Comparison of ENCODE assay signal across 21 cellular contexts in genomic region chr1:192529031-192529755, GRCh38. TPM values are rescaled to one million over a fixed set of nuclear protein-coding genes. Genes with fewer than 3 reads are reported as not detected.
DNase-seq lines count a peak whose midpoint lies in the region; ATAC-seq and TF ChIP-seq lines count a peak whose summit lies in the region.
"Had no signal": no experiment of that assay in that cellular context is flagged by ENCODE, and none has a peak within 500 bp of the region (broad histone marks: within the 10 kb centered on the region; RNA-seq: fewer than 3 reads in every experiment).

No MANE protein-coding gene starts in this region.

- ATAC-seq in HG03196 (IDR thresholded peaks at IDR 0.05; ENCODE audit: unreplicated experiment) = no peak
- ATAC-seq: CD8-positive, alpha-beta T cell; Panc1; stimulated activated naive CD8-positive, alpha-beta T cell treated with anti-CD3 and anti-CD28 coated beads, Interleukin-15, Interleukin-2, amounts not matched to agents 100 U/mL and 50 U/mL, for 24 hours had no signal

- H3K27ac ChIP-seq in Peyer's patch (peak overlapping the region in 3 of 4 donors; percentile 47 to 64 (median 56)), hepatocyte (peak overlapping the region; percentile 54), stomach smooth muscle (ENCODE audit: low read length) (peak overlapping the region; percentile 50)
- no peak overlapping the region for H3K27ac ChIP-seq in CD8-positive, alpha-beta memory T cell (ENCODE audit: low read depth, low read length)
- H3K27ac ChIP-seq: ovary had no signal

- H3K27me3 Mint-ChIP-seq in T-helper 2 cell treated with Interferon-gamma antibody and Interleukin-4, amounts not matched to agents 5 μg/mL and 100 μg/mL, for 36 hours (ENCODE audit: low read depth) = peaks cover 5% of the 10 kb centered on the region
- H3K27me3 Mint-ChIP-seq in CD8-positive, alpha-beta memory T cell = peaks cover 0 to 1% of the 10 kb centered on the region in 2 donors

- no peak for DNase-seq in T-helper 2 cell treated with Interferon-gamma antibody and Interleukin-4, amounts not matched to agents 5 μg/mL and 100 μg/mL, for 36 hours (ENCODE audit: low spot score)
- no peak for DNase-seq in T-helper 2 cell
- DNase-seq in Peyer's patch = no peak
- no peak for DNase-seq in hepatocyte (ENCODE audit: low spot score)
- no peak for DNase-seq in cerebellar nuclear complex (lab: John Stamatoyannopoulos, UW)
- DNase-seq in CD8-positive, alpha-beta memory T cell = no peak
- DNase-seq: activated T-cell treated with anti-CD3 and anti-CD28 coated beads for 4 hours; amniotic stem cell; CD8-positive, alpha-beta T cell; erythroblast; heart left ventricle; midbrain; NCI-H2227 treated with DMSO at 0.1 percent for 48 hours; ovary; stimulated activated naive CD8-positive, alpha-beta T cell treated with anti-CD3 and anti-CD28 coated beads, Interleukin-15, Interleukin-2, amounts not matched to agents 100 U/mL and 50 U/mL, for 24 hours had no signal

- no peaks in the 10 kb centered on the region for H3K79me2 ChIP-seq in hepatocyte

- no peaks in the 10 kb centered on the region for H4K20me1 ChIP-seq in hepatocyte (ENCODE audit: insufficient read depth, poor library complexity, severe bottlenecking)

- TF ChIP-seq CTCF in Peyer's patch (IDR thresholded peaks at IDR 0.05) (no peak), hepatocyte (IDR thresholded peaks at IDR 0.05; ENCODE audit: poor library complexity) (no peak)

- peak overlapping the region; percentile 16 for H2AFZ ChIP-seq in hepatocyte

- TF ChIP-seq POLR2A in Peyer's patch (IDR thresholded peaks at IDR 0.05) = no peak

- H3K4me1 ChIP-seq in Peyer's patch (no peaks in the 10 kb centered on the region), hepatocyte (ENCODE audit: insufficient read depth) (peaks cover 10% of the 10 kb centered on the region), stomach smooth muscle (ENCODE audit: control insufficient read depth, insufficient read depth, low read length) (no peaks in the 10 kb centered on the region)
- peaks cover 7% of the 10 kb centered on the region for H3K4me1 ChIP-seq in CD8-positive, alpha-beta memory T cell (ENCODE audit: insufficient read depth, low read length)

- peaks cover 8% of the 10 kb centered on the region for H3K9me3 Mint-ChIP-seq in T-helper 2 cell treated with Interferon-gamma antibody and Interleukin-4, amounts not matched to agents 5 μg/mL and 100 μg/mL, for 36 hours
- peaks cover 0 to 3% (median 0%) of the 10 kb centered on the region in 5 donors for H3K9me3 Mint-ChIP-seq in CD8-positive, alpha-beta memory T cell
- H3K9me3 Mint-ChIP-seq: CD8-positive, alpha-beta T cell had no signal

- no peak overlapping the region for H3K4me2 ChIP-seq in hepatocyte

- H3K36me3 Mint-ChIP-seq in T-helper 2 cell treated with Interferon-gamma antibody and Interleukin-4, amounts not matched to agents 5 μg/mL and 100 μg/mL, for 36 hours (ENCODE audit: low read depth) = peaks cover 8% of the 10 kb centered on the region
- H3K36me3 Mint-ChIP-seq in CD8-positive, alpha-beta memory T cell = peaks cover 0 to 3% (median 2%) of the 10 kb centered on the region in 3 donors
- H3K36me3 Mint-ChIP-seq: CD8-positive, alpha-beta T cell had no signal

- peak overlapping the region in 1 of 2 donors; percentile 56 for H3K9ac ChIP-seq in stomach smooth muscle (ENCODE audit: low read length in 2 of 2)

- H3K9me2 ChIP-seq in hepatocyte (replicated peaks; ENCODE audit: insufficient read depth) = no peaks in the 10 kb centered on the region

- no peaks in the 10 kb centered on the region for H3K27me3 ChIP-seq in Peyer's patch
- H3K27me3 ChIP-seq in hepatocyte = no peaks in the 10 kb centered on the region
- no peaks in the 10 kb centered on the region for H3K27me3 ChIP-seq in stomach smooth muscle (ENCODE audit: control insufficient read depth in 1 of 2, insufficient read depth in 2 of 2, low read length in 2 of 2)
- H3K27me3 ChIP-seq in CD8-positive, alpha-beta memory T cell (ENCODE audit: insufficient read depth, low read length, poor library complexity, severe bottlenecking) = no peaks in the 10 kb centered on the region
- H3K27me3 ChIP-seq: heart left ventricle, ovary had no signal

- POLR2A ChIA-PET in CD8-positive, alpha-beta memory T cell (lab: Charles Lee) = no interaction called here

- H3K36me3 ChIP-seq in Peyer's patch (no peaks in the 10 kb centered on the region), hepatocyte (replicated peaks; ENCODE audit: insufficient read depth, low read depth) (no peaks in the 10 kb centered on the region), stomach smooth muscle (ENCODE audit: control insufficient read depth in 2 of 2, insufficient read depth in 2 of 2, low read length in 2 of 2) (no peaks in the 10 kb centered on the region)
- H3K36me3 ChIP-seq in CD8-positive, alpha-beta memory T cell (ENCODE audit: insufficient read depth, low read length) = no peaks in the 10 kb centered on the region
- H3K36me3 ChIP-seq: heart left ventricle, ovary had no signal

- no peak overlapping the region for H3K27ac Mint-ChIP-seq in T-helper 2 cell treated with Interferon-gamma antibody and Interleukin-4, amounts not matched to agents 5 μg/mL and 100 μg/mL, for 36 hours
- H3K27ac Mint-ChIP-seq in CD8-positive, alpha-beta memory T cell = peak overlapping the region in 3 of 8 donors; percentile 13 to 80 (median 14)

- peaks cover 35% of the 10 kb centered on the region for H3K4me1 Mint-ChIP-seq in T-helper 2 cell treated with Interferon-gamma antibody and Interleukin-4, amounts not matched to agents 5 μg/mL and 100 μg/mL, for 36 hours (ENCODE audit: low read depth)
- peaks cover 18 to 37% (median 31%) of the 10 kb centered on the region in 3 donors for H3K4me1 Mint-ChIP-seq in CD8-positive, alpha-beta memory T cell

- 73% methylated on average over 3 of the region's 3 CpGs for WGBS in hepatocyte (ENCODE audit: low lambda C conversion rate, missing lambda C conversion rate)

- no peak overlapping the region for H3K4me3 ChIP-seq in Peyer's patch
- no peak overlapping the region for H3K4me3 ChIP-seq in hepatocyte
- H3K4me3 ChIP-seq in stomach smooth muscle (ENCODE audit: low read length in 2 of 2) = peak overlapping the region in 1 of 2 donors; percentile 40
- H3K4me3 ChIP-seq in CD8-positive, alpha-beta memory T cell (ENCODE audit: low read length) = no peak overlapping the region
- H3K4me3 ChIP-seq: heart left ventricle, ovary, skin epidermis had no signal

- H3K9me3 ChIP-seq in Peyer's patch (no peaks in the 10 kb centered on the region), hepatocyte (ENCODE audit: low read depth) (no peaks in the 10 kb centered on the region), stomach smooth muscle (ENCODE audit: control insufficient read depth in 2 of 2, low read length in 2 of 2) (no peaks in the 10 kb centered on the region)
- no peaks in the 10 kb centered on the region for H3K9me3 ChIP-seq in CD8-positive, alpha-beta memory T cell (ENCODE audit: low read length)
- H3K9me3 ChIP-seq: ovary had no signal

- H3K4me3 Mint-ChIP-seq in T-helper 2 cell treated with Interferon-gamma antibody and Interleukin-4, amounts not matched to agents 5 μg/mL and 100 μg/mL, for 36 hours = peak overlapping the region; percentile 37
- H3K4me3 Mint-ChIP-seq in CD8-positive, alpha-beta memory T cell = no peak overlapping the region
- H3K4me3 Mint-ChIP-seq: CD8-positive, alpha-beta T cell had no signal

- CTCF ChIA-PET in CD8-positive, alpha-beta memory T cell (lab: Charles Lee) = no interaction called here

RNA-seq across cellular contexts. Expression of gene RGS1, which starts 46.4 kb away (rescaled TPM):
- 100 to 1,000 TPM in 1 of 4 donors, 10 to 100 TPM in 2, 1 to 10 TPM in 1; 5.3 to 149 (median 20.0) TPM for total RNA-seq in Peyer's patch
- total RNA-seq in hepatocyte = 4.8 and 9.8 TPM in 2 replicates
- polyA plus RNA-seq in hepatocyte = 4.0 and 5.6 TPM in 2 replicates
- total RNA-seq in CD8-positive, alpha-beta memory T cell = 10 to 100 TPM; 56.8 to 59.6 TPM
- polyA plus RNA-seq in CD8-positive, alpha-beta memory T cell = 82.9 TPM
- total RNA-seq: A172, kidney epithelial cell had no signal
